ENCODE assay signal across 1 cellular context in genomic region chr16:67268136-67268579, GRCh38.
A peak's percentile ranks its signal among the peaks of the same experiment; 100 is the strongest.
TF ChIP-seq lines count a peak whose summit lies in the region.

No MANE protein-coding gene starts in this region.

TF ChIP-seq in K562, 482 proteins besides CTCF, POLR2A, EP300 and RAD21 (continued from another document and continues in another):
- no peak for TF ChIP-seq MYBL2 (IDR thresholded peaks at IDR 0.05; ENCODE audit: low read depth)
- no peak for TF ChIP-seq MYBL2 (CRISPR knock-in tag; IDR thresholded peaks at IDR 0.05; ENCODE audit: borderline replicate concordance)
- no peak for TF ChIP-seq IRF9 (tag; IDR thresholded peaks at IDR 0.05)
- peak; percentile 86; the same call in 1 of the 2 replicates for TF ChIP-seq HLTF (IDR thresholded peaks at IDR 0.05)
- no peak for TF ChIP-seq CHAMP1 (IDR thresholded peaks at IDR 0.05)
- peak; percentile 41; the same call in 1 of the 2 replicates for TF ChIP-seq ZNF24 (IDR thresholded peaks at IDR 0.05)
- no peak for TF ChIP-seq FOXJ3 (CRISPR knock-in tag; IDR thresholded peaks at IDR 0.05)
- TF ChIP-seq MXD1 (CRISPR knock-in tag; IDR thresholded peaks at IDR 0.05; ENCODE audit: borderline replicate concordance, poor library complexity, severe bottlenecking) = no peak
- TF ChIP-seq CBFB (CRISPR knock-in tag; IDR thresholded peaks at IDR 0.05) = no peak
- no peak for TF ChIP-seq SPI1 (IDR thresholded peaks at IDR 0.05; ENCODE audit: borderline replicate concordance, low read depth, low read length)
- TF ChIP-seq THAP7 (CRISPR knock-in tag; IDR thresholded peaks at IDR 0.05) = no peak
- no peak for TF ChIP-seq SP2 (IDR thresholded peaks at IDR 0.05; ENCODE audit: extremely low read depth, low read depth, low read length, poor library complexity, severe bottlenecking)
- TF ChIP-seq ELF1 (tag; IDR thresholded peaks at IDR 0.05) = no peak
- no peak for TF ChIP-seq DNMT1 (IDR thresholded peaks at IDR 0.05)
- TF ChIP-seq ZNF717 (CRISPR knock-in tag; IDR thresholded peaks at IDR 0.05) = no peak
- TF ChIP-seq HDAC2 (IDR thresholded peaks at IDR 0.05) = peak; percentile 95
- TF ChIP-seq EGR1 (conservative IDR thresholded peaks at IDR 0.05) = no peak
- no peak for TF ChIP-seq ZNF347 (CRISPR knock-in tag; IDR thresholded peaks at IDR 0.05; ENCODE audit: low read depth)
- TF ChIP-seq C11orf30 (IDR thresholded peaks at IDR 0.05; ENCODE audit: low read depth) = peak; percentile 44; the same call in 1 of the 2 replicates
- peak in 1 of 2 experiments; percentile 72; a peak in 2 of 4 replicates for TF ChIP-seq MNT (conservative IDR thresholded peaks at IDR 0.05)
- TF ChIP-seq SREBF2 (CRISPR knock-in tag; IDR thresholded peaks at IDR 0.05) = no peak
- no peak for TF ChIP-seq POLR2H (tag; IDR thresholded peaks at IDR 0.05; ENCODE audit: low read depth)
- no peak for TF ChIP-seq BCL6 (CRISPR knock-in tag; IDR thresholded peaks at IDR 0.05)
- TF ChIP-seq KDM4B (IDR thresholded peaks at IDR 0.05; ENCODE audit: borderline replicate concordance in 2 of 2, low read depth in 1 of 2) = no peak
- no peak for TF ChIP-seq SMAD2 (IDR thresholded peaks at IDR 0.05; ENCODE audit: low read depth, low read length)
- no peak for TF ChIP-seq ZNF507 (tag; conservative IDR thresholded peaks at IDR 0.05)
- no peak for TF ChIP-seq RBM39 (optimal IDR thresholded peaks at IDR 0.05; ENCODE audit: low read depth, low read length)
- peak; percentile 87; the same call in 1 of the 2 replicates for TF ChIP-seq CC2D1A (IDR thresholded peaks at IDR 0.05)
- TF ChIP-seq NR2C2 (CRISPR knock-in tag; IDR thresholded peaks at IDR 0.05) = no peak
- peak; percentile 81 for TF ChIP-seq NR2C2 (tag; IDR thresholded peaks at IDR 0.05)
- no peak for TF ChIP-seq ZNF511 (CRISPR knock-in tag; IDR thresholded peaks at IDR 0.05)
- no peak for TF ChIP-seq ZNF324 (CRISPR knock-in tag; IDR thresholded peaks at IDR 0.05)
- no peak for TF ChIP-seq ZNF282 (CRISPR knock-in tag; IDR thresholded peaks at IDR 0.05)
- no peak for TF ChIP-seq NCOA4 (IDR thresholded peaks at IDR 0.05; ENCODE audit: partially characterized antibody)
- TF ChIP-seq MEF2D (tag; conservative IDR thresholded peaks at IDR 0.05; ENCODE audit: low read depth) = 0 out of 2 replicates have a peak, but pooled peaks have one; percentile 38
- TF ChIP-seq JUNB (CRISPR knock-in tag; conservative IDR thresholded peaks at IDR 0.05) = no peak; the same call in 1 of the 2 replicates
- no peak for TF ChIP-seq ZNF174 (CRISPR knock-in tag; IDR thresholded peaks at IDR 0.05)
- no peak for TF ChIP-seq SAFB2 (IDR thresholded peaks at IDR 0.05; ENCODE audit: borderline replicate concordance, low read depth, low read length, severe bottlenecking)
- no peak for TF ChIP-seq ZNF561 (CRISPR knock-in tag; conservative IDR thresholded peaks at IDR 0.05)
- no peak; the same call in 1 of the 2 replicates for TF ChIP-seq PML (IDR thresholded peaks at IDR 0.05; ENCODE audit: low read length)
- no peak for TF ChIP-seq GTF2F1 (IDR thresholded peaks at IDR 0.05; ENCODE audit: low read depth, low read length)
- peak; percentile 32 for TF ChIP-seq POLR2B (IDR thresholded peaks at IDR 0.05; ENCODE audit: low read depth, partially characterized antibody)
- no peak for TF ChIP-seq KLF1 (tag; IDR thresholded peaks at IDR 0.05)
- no peak for TF ChIP-seq E2F1 (CRISPR knock-in tag; IDR thresholded peaks at IDR 0.05)
- no peak for TF ChIP-seq ZNF449 (CRISPR knock-in tag; IDR thresholded peaks at IDR 0.05)
- TF ChIP-seq TCF7L2 (IDR thresholded peaks at IDR 0.05; ENCODE audit: low read depth, low read length) = no peak
- TF ChIP-seq CBX1 (IDR thresholded peaks at IDR 0.05; ENCODE audit: low read depth) = no peak
- no peak for TF ChIP-seq TFAM (CRISPR knock-in tag; conservative IDR thresholded peaks at IDR 0.05)
- no peak for TF ChIP-seq STAT5B (CRISPR knock-in tag; IDR thresholded peaks at IDR 0.05)
- peak; percentile 58; the same call in 1 of the 2 replicates for TF ChIP-seq HES1 (IDR thresholded peaks at IDR 0.05; ENCODE audit: low read depth)
- no peak for TF ChIP-seq POLR2AphosphoS2 (IDR thresholded peaks at IDR 0.05; ENCODE audit: low read length)
- TF ChIP-seq RB1 (IDR thresholded peaks at IDR 0.05; ENCODE audit: low read depth) = no peak; the same call in 1 of the 2 replicates
- TF ChIP-seq PRDM10 (IDR thresholded peaks at IDR 0.05; ENCODE audit: partially characterized antibody) = peak; percentile 72
- peak; percentile 83; the same call in 1 of the 2 replicates for TF ChIP-seq ZNF395 (CRISPR knock-in tag; IDR thresholded peaks at IDR 0.05)
- TF ChIP-seq ELF4 (CRISPR knock-in tag; IDR thresholded peaks at IDR 0.05) = no peak
- TF ChIP-seq TCF3 (CRISPR knock-in tag; IDR thresholded peaks at IDR 0.05) = peak; percentile 73
